In the genomic region with DNA sequence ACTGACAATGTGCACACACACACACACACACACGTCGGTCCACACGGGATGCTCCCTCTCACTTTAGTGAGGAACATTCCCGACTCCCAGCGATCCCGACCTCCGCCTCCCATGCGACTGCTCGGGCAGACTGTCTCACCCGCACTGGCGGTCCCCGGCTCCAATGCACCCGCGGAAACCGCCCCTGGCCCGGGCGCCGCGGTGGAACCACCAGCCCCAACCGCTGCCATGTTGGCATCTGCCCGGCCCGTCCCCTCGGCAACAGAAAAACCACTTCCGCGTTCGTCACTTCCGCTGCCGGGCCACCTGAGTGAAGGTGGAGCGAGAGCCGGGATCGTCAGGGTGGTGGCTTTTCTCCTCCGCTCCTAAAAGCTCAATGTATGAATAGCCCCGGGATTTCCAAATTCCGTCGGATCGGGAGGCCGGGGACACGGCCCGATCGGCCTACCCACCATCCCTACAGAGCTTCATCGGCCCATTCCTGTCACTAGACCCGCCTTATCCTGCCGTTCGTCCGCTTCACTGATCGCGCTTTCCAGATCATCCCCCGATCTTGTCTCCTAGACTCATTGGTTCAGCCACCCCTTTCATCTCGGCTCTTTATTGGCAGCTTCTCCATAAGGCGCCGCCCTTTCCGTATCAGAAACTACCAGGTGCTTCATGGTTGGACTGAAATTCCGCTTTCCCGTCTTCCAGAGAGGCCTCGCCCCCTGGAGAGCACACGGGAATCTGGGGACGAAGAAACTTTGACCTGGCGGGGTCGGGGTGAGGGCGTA, we compare ENCODE assay signal across 8 cellular contexts. TPM values are rescaled to one million over a fixed set of nuclear protein-coding genes. Genes with fewer than 3 reads are reported as not detected.
DNase-seq lines count a peak whose midpoint lies in the region; TF ChIP-seq lines count a peak whose summit lies in the region.

A gene (minus strand): TSS at position 240 of the 776 bp plus-strand sequence. CDS start 10 bp downstream, at position 230.

- H4K20me1 ChIP-seq in neural progenitor cell (ENCODE audit: low read depth) = no peaks in the 10 kb centered on the region

- H3K27ac Mint-ChIP-seq in neural progenitor cell = peak within 1 kb of the TSS; percentile 88

- in situ Hi-C loops in HAP-1 (cut with MboI; ENCODE audit: low sequenced_read_pairs) = no loop called here

- H3F3A ChIP-seq in neural progenitor cell (ENCODE audit: low read depth) = peaks cover 14% of the 10 kb centered on the region

- H3K9ac ChIP-seq in neural progenitor cell (peak within 1 kb of the TSS; percentile 38), stomach smooth muscle (ENCODE audit: low read length in 2 of 2) (peak within 1 kb of the TSS; percentile 74 to 75)

- H3K27ac ChIP-seq in SJSA1 (peak within 1 kb of the TSS; percentile 81), neural progenitor cell (peak within 1 kb of the TSS; percentile 38), stomach smooth muscle (ENCODE audit: low read length) (peak within 1 kb of the TSS; percentile 58)

- no peak for TF ChIP-seq CTCF in neural progenitor cell (IDR thresholded peaks at IDR 0.05)

- H2AFZ ChIP-seq in neural progenitor cell (replicated peaks) = peak within 1 kb of the TSS; percentile 96

- H3K79me2 ChIP-seq in neural progenitor cell (ENCODE audit: low read depth) = peaks cover 29% of the 10 kb centered on the region

- peak within 1 kb of the TSS; percentile 84 for H3K4me2 ChIP-seq in neural progenitor cell

- peaks cover 8% of the 10 kb centered on the region for H3K4me1 Mint-ChIP-seq in neural progenitor cell

- H3K4me3 ChIP-seq in HAP-1 (peak within 1 kb of the TSS; percentile 92), SJSA1 (peak within 1 kb of the TSS; percentile 78), neural progenitor cell (peak within 1 kb of the TSS; percentile 83), stomach smooth muscle (ENCODE audit: low read length in 2 of 2) (peak within 1 kb of the TSS; percentile 76 to 85)

- H3K4me3 Mint-ChIP-seq in neural progenitor cell = peak within 1 kb of the TSS; percentile 89

- no peaks in the 10 kb centered on the region for H3K36me3 Mint-ChIP-seq in neural progenitor cell

- H3K27me3 ChIP-seq in HAP-1 (ENCODE audit: low read depth) (no peaks in the 10 kb centered on the region), SJSA1 (replicated peaks) (no peaks in the 10 kb centered on the region), neural progenitor cell (no peaks in the 10 kb centered on the region), stomach smooth muscle (ENCODE audit: control insufficient read depth in 1 of 2, insufficient read depth in 2 of 2, low read length in 2 of 2) (peaks cover 0 to 5% of the 10 kb centered on the region in 2 donors)

- H3K9me3 ChIP-seq in HAP-1 (no peaks in the 10 kb centered on the region), SJSA1 (replicated peaks) (no peaks in the 10 kb centered on the region), neural progenitor cell (ENCODE audit: low read depth) (no peaks in the 10 kb centered on the region), stomach smooth muscle (ENCODE audit: control insufficient read depth in 2 of 2, low read length in 2 of 2) (no peaks in the 10 kb centered on the region)

- peaks cover 11% of the 10 kb centered on the region for H3K4me1 ChIP-seq in HAP-1
- no peaks in the 10 kb centered on the region for H3K4me1 ChIP-seq in SJSA1 (replicated peaks)
- no peaks in the 10 kb centered on the region for H3K4me1 ChIP-seq in neural progenitor cell
- peaks cover 8% of the 10 kb centered on the region for H3K4me1 ChIP-seq in stomach smooth muscle (ENCODE audit: control insufficient read depth, insufficient read depth, low read length)

- H3K36me3 ChIP-seq in HAP-1 (replicated peaks) (peaks cover 44% of the 10 kb centered on the region), SJSA1 (no peaks in the 10 kb centered on the region), neural progenitor cell (no peaks in the 10 kb centered on the region), stomach smooth muscle (ENCODE audit: control insufficient read depth in 2 of 2, insufficient read depth in 2 of 2, low read length in 2 of 2) (peaks cover 0 to 7% of the 10 kb centered on the region in 2 donors)

- H3K27me3 Mint-ChIP-seq in neural progenitor cell (ENCODE audit: insufficient read depth, low read depth) = peaks cover 4% of the 10 kb centered on the region

- DNase-seq in EH (ENCODE audit: low read depth) (peak; percentile 77), HAP-1 (ENCODE audit: low spot score in 2 of 2) (peak; percentile 82 to 92), MV-4-11 (lab: John Stamatoyannopoulos, UW) (peak; percentile 68), SJSA1 (ENCODE audit: low read depth in 1 of 2, low spot score in 2 of 2) (peak; percentile 64 to 72), foreskin melanocyte (peak; percentile 59), neural progenitor cell (ENCODE audit: low spot score) (peak; percentile 86)
- DNase-seq in activated gamma-delta T cell treated with anti-CD3 and anti-CD28 coated beads, Interleukin-2, amount 50 U/mL, for 16 hours (ENCODE audit: low read depth) = peak; percentile 77

- H3K9me3 Mint-ChIP-seq in neural progenitor cell = peaks cover 15% of the 10 kb centered on the region

RNA-seq across cellular contexts. Expression of the gene that starts here (rescaled TPM):
- total RNA-seq in SJSA1 (2014; rRNA removed; shearing (Covaris generic)) = 22.7 and 32.6 TPM in 2 replicates
- total RNA-seq in neural progenitor cell (ENCODE audit: low replicate concordance) = 8.6 and 11.7 TPM in 2 replicates

Comparison
In these comparisons a context has a peak if more than half of its experiments do, and no peak if none do; other contexts are left out.
1. Peak in every context shown above with its lines: DNase-seq, H3K4me3 ChIP-seq and H3K27ac ChIP-seq.